In the genomic region with DNA sequence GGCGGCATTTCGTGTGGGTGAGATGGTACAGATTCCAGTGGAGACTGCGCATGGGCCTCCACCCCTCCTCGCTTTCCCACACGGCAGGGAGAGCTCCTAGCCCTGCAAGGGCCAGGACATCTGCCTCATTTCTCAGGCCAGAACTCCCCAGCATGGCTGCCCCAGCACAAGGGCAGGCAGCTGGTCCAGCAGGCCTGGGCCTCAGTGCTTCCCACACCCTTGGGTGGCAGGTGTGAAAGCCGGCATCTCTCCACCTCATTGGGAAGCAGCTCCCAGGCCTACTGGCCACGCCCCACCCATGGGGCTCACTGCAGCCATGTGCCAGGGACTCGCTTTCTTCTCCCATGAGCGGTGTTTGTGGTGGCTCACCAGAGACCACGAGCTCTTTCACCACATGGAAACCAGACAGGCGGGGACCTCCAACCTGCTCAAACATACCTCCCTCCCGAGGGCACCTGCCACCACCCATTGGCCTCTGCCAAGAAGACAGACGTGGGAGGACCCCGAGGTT, we compare ENCODE assay signal across 19 cellular contexts.
DNase-seq lines count a peak whose midpoint lies in the region; ATAC-seq, FAIRE-seq and TF ChIP-seq lines count a peak whose summit lies in the region.
"Had no signal": no experiment of that assay in that cellular context is flagged by ENCODE, and none has a peak within 500 bp of the region (broad histone marks: within the 10 kb centered on the region; RNA-seq: fewer than 3 reads in every experiment).

No MANE protein-coding gene starts in this region.

- H4K20me1 ChIP-seq in H1 (replicated peaks in 1 of 2; ENCODE audit: control insufficient read depth in 1 of 2, insufficient read depth in 2 of 2, low read length in 2 of 2): no peaks in the 10 kb centered on the region
- H4K20me1 ChIP-seq: BLaER1 had no signal

- H2AFZ ChIP-seq in H1 (ENCODE audit: low read length) (no peak overlapping the region), neuronal stem cell (ENCODE audit: low read length) (no peak overlapping the region)

- 93% methylated on average over 14 of the region's 14 CpGs; no CpG with 5 or more reads in 1 of the 2 experiments for WGBS in H1 (ENCODE audit: extremely low coverage in 1 of 2, insufficient coverage in 1 of 2, insufficient read length in 1 of 2, insufficient replicate concordance in 2 of 2, low coverage in 1 of 2, low lambda C conversion rate in 2 of 2, missing lambda C conversion rate in 1 of 2), 2 experiments
- no CpG with 5 or more reads among the region's 14 CpGs for WGBS in neuronal stem cell (ENCODE audit: extremely low coverage in 2 of 2, insufficient read length in 2 of 2, insufficient replicate concordance in 1 of 2), 2 donors

- H3K27ac ChIP-seq in H1 (ENCODE audit: low read depth, low read length): no peak overlapping the region
- H3K27ac ChIP-seq in neuronal stem cell (replicated peaks; ENCODE audit: low read length): no peak overlapping the region
- H3K27ac ChIP-seq in right atrium auricular region: no peak overlapping the region
- H3K27ac ChIP-seq: 22Rv1, BLaER1 had no signal

- no peak for TF ChIP-seq RAD21 in H1 (IDR thresholded peaks at IDR 0.05 in 1 of 2, conservative IDR thresholded peaks at IDR 0.05 in 1 of 2; ENCODE audit: low read depth in 2 of 2, low read length in 2 of 2)

- no peak for TF ChIP-seq POLR2A in H1 (IDR thresholded peaks at IDR 0.05; ENCODE audit: control extremely low read depth in 1 of 2, low read depth in 2 of 2, low read length in 2 of 2)

- H3K79me1 ChIP-seq in H1 (ENCODE audit: low read depth, low read length) (no peaks in the 10 kb centered on the region), neuronal stem cell (ENCODE audit: low read depth, low read length) (no peaks in the 10 kb centered on the region)

- CTCF ChIA-PET in H1 (lab: Charles Lee; ENCODE audit: partially characterized antibody): interaction anchor here (0.9 to 7.7 kb wide), 9 partner anchors 8 to 376 kb away, joined by 3 to 92 read pairs (median 5); a partner anchor contains a TSS

- no peak for FAIRE-seq in H1 (lab: Jason Lieb, UNC)
- FAIRE-seq: G401.6, GM12891 had no signal

- 0 out of 2 replicates have a peak overlapping the region, but pooled peaks have one; percentile 4 for H2BK15ac ChIP-seq in H1 (ENCODE audit: low read length)
- peak overlapping the region; percentile 41 for H2BK15ac ChIP-seq in neuronal stem cell (ENCODE audit: low read length)

- no peak overlapping the region for H4K5ac ChIP-seq in H1 (ENCODE audit: insufficient read length, low read depth, low read length)

- peaks cover 17 to 32% (median 21%) of the 10 kb centered on the region in 4 experiments for H3K4me1 ChIP-seq in H1 (replicated peaks in 1 of 4; ENCODE audit: control insufficient read depth in 3 of 4, insufficient read depth in 4 of 4, low read length in 3 of 4)
- H3K4me1 ChIP-seq in neuronal stem cell (ENCODE audit: control insufficient read depth in 2 of 2, insufficient read depth in 1 of 2, low read depth in 1 of 2, low read length in 2 of 2): peaks cover 24 to 31% of the 10 kb centered on the region in 2 donors
- H3K4me1 ChIP-seq in right atrium auricular region: peaks cover 0 to 22% of the 10 kb centered on the region in 2 donors
- H3K4me1 ChIP-seq: HAP-1 had no signal

- H2BK120ac ChIP-seq in H1 (replicated peaks; ENCODE audit: low read depth, low read length) (no peak overlapping the region), neuronal stem cell (ENCODE audit: low read depth, low read length) (no peak overlapping the region)

- DNase-seq in DMS 273 (lab: John Stamatoyannopoulos, UW; ENCODE audit: unreplicated experiment) (peak; percentile 31), DMS 273 treated with DMSO at 0.1 percent for 48 hours (lab: John Stamatoyannopoulos, UW) (no peak), H1 (ENCODE audit: low read depth in 1 of 2, low spot score in 2 of 2) (no peak), neuronal stem cell (ENCODE audit: low spot score) (no peak), right atrium auricular region (ENCODE audit: low spot score) (no peak)
- DNase-seq: CD8-positive, alpha-beta memory T cell; DMS153; DMS79 treated with DMSO at 0.1 percent for 48 hours; EL; GOT3; IMR-90; KBM-7 had no signal

- no peaks in the 10 kb centered on the region for H3K79me2 ChIP-seq in H1 (ENCODE audit: control insufficient read depth in 1 of 2, insufficient read depth in 2 of 2, low read length in 2 of 2)

- TF ChIP-seq CTCF in H1 (IDR thresholded peaks at IDR 0.05; ENCODE audit: control extremely low read depth in 1 of 3, insufficient read depth in 1 of 3, low read depth in 1 of 3, low read length in 3 of 3): no peak
- TF ChIP-seq CTCF in right atrium auricular region (IDR thresholded peaks at IDR 0.05): no peak

- no peak overlapping the region for H3K9ac ChIP-seq in H1 (replicated peaks in 1 of 4; ENCODE audit: extremely low read depth in 1 of 4, low read depth in 3 of 4, low read length in 3 of 4)
- H3K9ac ChIP-seq in neuronal stem cell (ENCODE audit: low read depth, low read length, poor library complexity): no peak overlapping the region
- H3K9ac ChIP-seq: BLaER1 had no signal

- no peak overlapping the region for H3K23ac ChIP-seq in H1 (ENCODE audit: insufficient read length)
- no peak overlapping the region for H3K23ac ChIP-seq in neuronal stem cell (ENCODE audit: low read depth, low read length, poor library complexity)

- no peak for TF ChIP-seq EP300 in H1 (IDR thresholded peaks at IDR 0.05; ENCODE audit: borderline replicate concordance in 1 of 2, low read depth in 2 of 2, low read length in 2 of 2)

- H2BK5ac ChIP-seq in H1 (ENCODE audit: low read depth, low read length) (peak overlapping the region; percentile 48; the same call in 1 of the 2 replicates), neuronal stem cell (ENCODE audit: low read length) (no peak overlapping the region)

- H3K56ac ChIP-seq in H1 (replicated peaks; ENCODE audit: insufficient read length, low read depth, low read length): no peak overlapping the region

- H3K4me2 ChIP-seq in H1 (ENCODE audit: insufficient read depth in 1 of 2, low read depth in 2 of 2, low read length in 2 of 2): no peak overlapping the region
- H3K4me2 ChIP-seq in neuronal stem cell (ENCODE audit: insufficient read depth, low read length, poor library complexity, severe bottlenecking): no peak overlapping the region
- H3K4me2 ChIP-seq: BLaER1 had no signal

- H2BK20ac ChIP-seq in H1 (ENCODE audit: low read length): no peak overlapping the region; the same call in 1 of the 2 replicates

- H3K14ac ChIP-seq in H1 (ENCODE audit: insufficient read length) (no peak overlapping the region), neuronal stem cell (ENCODE audit: low read length) (no peak overlapping the region)

- H3K36me3 ChIP-seq in H1 (ENCODE audit: control insufficient read depth in 2 of 4, insufficient read depth in 4 of 4, low read length in 3 of 4) (no peaks in the 10 kb centered on the region; a peak in 2 of 8 replicates), neuronal stem cell (replicated peaks in 1 of 2; ENCODE audit: control insufficient read depth in 2 of 2, insufficient read depth in 2 of 2, low read length in 2 of 2) (no peaks in the 10 kb centered on the region), right atrium auricular region (no peaks in the 10 kb centered on the region)
- H3K36me3 ChIP-seq: BLaER1, HAP-1 had no signal

- H3K27me3 ChIP-seq in H1 (replicated peaks in 1 of 4; ENCODE audit: control insufficient read depth in 3 of 4, extremely low read depth in 1 of 4, insufficient read depth in 3 of 4, low read length in 3 of 4) (no peaks in the 10 kb centered on the region), neuronal stem cell (ENCODE audit: control insufficient read depth in 3 of 3, insufficient read depth in 3 of 3, low read depth in 1 of 3, low read length in 3 of 3) (no peaks in the 10 kb centered on the region), right atrium auricular region (no peaks in the 10 kb centered on the region)
- H3K27me3 ChIP-seq: BLaER1 had no signal

- no peak overlapping the region for H2AK5ac ChIP-seq in H1 (ENCODE audit: low read depth, low read length)
- peak overlapping the region; percentile 78 for H2AK5ac ChIP-seq in neuronal stem cell (ENCODE audit: low read depth, low read length)

- H3K4ac ChIP-seq in H1 (replicated peaks; ENCODE audit: insufficient read length, low read depth, low read length) (no peak overlapping the region), neuronal stem cell (ENCODE audit: low read length) (no peak overlapping the region)

- peak overlapping the region; percentile 93 for H4K91ac ChIP-seq in H1 (replicated peaks; ENCODE audit: insufficient read length, low read length)
- H4K91ac ChIP-seq in neuronal stem cell (ENCODE audit: low read depth, low read length, poor library complexity): peak overlapping the region; percentile 22

- ATAC-seq in GM18511 (IDR thresholded peaks at IDR 0.05; ENCODE audit: unreplicated experiment): no peak
- no peak for ATAC-seq in HG02870 (IDR thresholded peaks at IDR 0.05; ENCODE audit: unreplicated experiment)

- H3K23me2 ChIP-seq in H1 (ENCODE audit: low read depth, low read length): no peaks in the 10 kb centered on the region

- H3K4me3 ChIP-seq in H1 (ENCODE audit: extremely low read depth in 1 of 4, insufficient read depth in 2 of 4, low read depth in 3 of 4, low read length in 4 of 4) (no peak overlapping the region), neuronal stem cell (ENCODE audit: low read length in 2 of 2) (no peak overlapping the region), right atrium auricular region (no peak overlapping the region)
- H3K4me3 ChIP-seq: BLaER1, HAP-1 had no signal

- peak overlapping the region; percentile 62; the same call in 1 of the 2 replicates for H2BK12ac ChIP-seq in H1 (ENCODE audit: low read depth, low read length)
- peak overlapping the region; percentile 44 for H2BK12ac ChIP-seq in neuronal stem cell (ENCODE audit: low read length)

- POLR2A ChIA-PET in H1 (lab: Charles Lee; ENCODE audit: partially characterized antibody): interaction anchor here (0.9 to 1.1 kb wide), 3 partner anchors 9 to 83 kb away, joined by 3 to 4 read pairs (median 3); no protein-coding TSS in a partner anchor

- no peak overlapping the region for H4K8ac ChIP-seq in H1 (ENCODE audit: extremely low read depth, insufficient read depth, low read length)
- no peak overlapping the region for H4K8ac ChIP-seq in neuronal stem cell (ENCODE audit: low read depth, low read length)

- H3K18ac ChIP-seq in H1 (ENCODE audit: extremely low read depth, low read length) (no peak overlapping the region), neuronal stem cell (ENCODE audit: low read length) (peak overlapping the region; percentile 20)

- H3K9me3 ChIP-seq in H1 (ENCODE audit: insufficient read depth in 2 of 2, low read depth in 1 of 2, low read length in 1 of 2) (no peaks in the 10 kb centered on the region), neuronal stem cell (replicated peaks in 1 of 2; ENCODE audit: control insufficient read depth in 2 of 2, insufficient read depth in 1 of 2, low read depth in 1 of 2, low read length in 2 of 2) (no peaks in the 10 kb centered on the region), right atrium auricular region (no peaks in the 10 kb centered on the region)
- H3K9me3 ChIP-seq: BLaER1, HAP-1 had no signal

TF ChIP-seq in H1, 55 proteins besides CTCF, POLR2A, EP300 and RAD21 (continues in another document):
- no peak for TF ChIP-seq PHF8 (conservative IDR thresholded peaks at IDR 0.05; ENCODE audit: low read depth, low read length)
- TF ChIP-seq POU5F1 (IDR thresholded peaks at IDR 0.05; ENCODE audit: low read depth, low read length): no peak
- TF ChIP-seq SRF (IDR thresholded peaks at IDR 0.05; ENCODE audit: low read depth, low read length): no peak
- TF ChIP-seq GTF2F1 (IDR thresholded peaks at IDR 0.05; ENCODE audit: borderline replicate concordance, low read depth, low read length): no peak
